Comparison of ENCODE assay signal across 12 cellular contexts in genomic region chr18:58793361-58793760, GRCh38.
DNase-seq lines count a peak whose midpoint lies in the region; ATAC-seq and TF ChIP-seq lines count a peak whose summit lies in the region.
"Had no signal": no experiment of that assay in that cellular context is flagged by ENCODE, and none has a peak within 500 bp of the region (broad histone marks: within the 10 kb centered on the region; RNA-seq: fewer than 3 reads in every experiment).

No MANE protein-coding gene starts in this region.

- H3K27ac ChIP-seq in HEK293 (ENCODE audit: extremely low read depth, low read depth, low read length) (peak overlapping the region; percentile 64), foreskin keratinocyte (no peak overlapping the region), MM.1S (ENCODE audit: low read length) (no peak overlapping the region), esophagus squamous epithelium (no peak overlapping the region)

- H4K20me1 ChIP-seq in MM.1S (ENCODE audit: insufficient read depth, low read length), result no peaks in the 10 kb centered on the region

- intact Hi-C loops in esophagus squamous epithelium (cut with DNase I), result no loop called here

- H3K79me2 ChIP-seq in MM.1S (ENCODE audit: low read length), result no peaks in the 10 kb centered on the region

- no peak overlapping the region for H2AFZ ChIP-seq in MM.1S (ENCODE audit: low read length)

- POLR2A ChIA-PET in HEK293 (lab: Yijun Ruan, JAX), result no interaction called here

- DNase-seq in adipocyte (ENCODE audit: low read depth) (peak; percentile 82), foreskin keratinocyte (peak; percentile 95), stromal cell of bone marrow (ENCODE audit: low read depth) (peak; percentile 65), DMS53 (lab: John Stamatoyannopoulos, UW) (no peak), MM.1S (no peak), esophagus squamous epithelium (lab: John Stamatoyannopoulos, UW) (no peak)
- DNase-seq: activated T-cell treated with anti-CD3 and anti-CD28 coated beads, Interleukin-2, amount 50 U/mL, for 48 hours; dermis blood vessel endothelial cell; DND-41; stimulated activated CD8-positive, alpha-beta memory T cell treated with anti-CD3 and anti-CD28 coated beads, Interleukin-4, amount 100 ng/mL, for 48 hours had no signal

- WGBS in esophagus squamous epithelium, 2 donors, result 10 to 30% methylated on average over 1 of the region's 1 CpG

- no peak for TF ChIP-seq POLR2A in esophagus squamous epithelium (IDR thresholded peaks at IDR 0.05)

- H3K4me1 ChIP-seq in HEK293 (ENCODE audit: control insufficient read depth, insufficient read depth, low read length) (peaks cover 31% of the 10 kb centered on the region), adipocyte (ENCODE audit: control insufficient read depth, insufficient read depth, low read length) (peaks cover 9% of the 10 kb centered on the region), foreskin keratinocyte (peaks cover 6% of the 10 kb centered on the region), MM.1S (ENCODE audit: low read length) (no peaks in the 10 kb centered on the region), esophagus squamous epithelium (peaks cover 5 to 27% (median 9%) of the 10 kb centered on the region in 3 donors)

- H3F3A ChIP-seq in MM.1S (ENCODE audit: insufficient read depth, low read length), result no peaks in the 10 kb centered on the region

- H3K27me3 ChIP-seq in adipocyte (replicated peaks; ENCODE audit: control insufficient read depth, insufficient read depth, low read length), result no peaks in the 10 kb centered on the region
- no peaks in the 10 kb centered on the region for H3K27me3 ChIP-seq in foreskin keratinocyte
- peaks cover 8% of the 10 kb centered on the region; the same call in 1 of the 2 replicates for H3K27me3 ChIP-seq in MM.1S (replicated peaks; ENCODE audit: insufficient read depth, low read length)
- H3K27me3 ChIP-seq in esophagus squamous epithelium, result no peaks in the 10 kb centered on the region

- CTCF ChIA-PET in HEK293 (lab: Yijun Ruan, JAX), result interaction anchor here (1.3 to 1.6 kb wide), 2 partner anchors 25 to 277 kb away, joined by 4 to 5 read pairs; no protein-coding TSS in a partner anchor

- no peak overlapping the region for H3K4me2 ChIP-seq in MM.1S (ENCODE audit: low read depth, low read length)

- TF ChIP-seq CTCF in HEK293 (tag by site-specific recombination; IDR thresholded peaks at IDR 0.05), result no peak
- no peak for TF ChIP-seq CTCF in foreskin keratinocyte (conservative IDR thresholded peaks at IDR 0.05)
- TF ChIP-seq CTCF in MM.1S (IDR thresholded peaks at IDR 0.05; ENCODE audit: low read length), result no peak
- no peak for TF ChIP-seq CTCF in esophagus squamous epithelium (IDR thresholded peaks at IDR 0.05)

- H3K9me3 ChIP-seq in HEK293 (ENCODE audit: control insufficient read depth, insufficient read depth, low read depth, low read length) (no peaks in the 10 kb centered on the region), adipocyte (ENCODE audit: control insufficient read depth, low read length) (no peaks in the 10 kb centered on the region), MM.1S (replicated peaks; ENCODE audit: insufficient read depth, low read length) (no peaks in the 10 kb centered on the region), esophagus squamous epithelium (no peaks in the 10 kb centered on the region)

- no peaks in the 10 kb centered on the region for H3K9me2 ChIP-seq in MM.1S (replicated peaks; ENCODE audit: insufficient read depth, low read length)

- H3K36me3 ChIP-seq in HEK293 (ENCODE audit: control insufficient read depth in 2 of 2, insufficient read depth in 1 of 2, low read length in 2 of 2), result no peaks in the 10 kb centered on the region
- H3K36me3 ChIP-seq in adipocyte (ENCODE audit: control insufficient read depth, insufficient read depth, low read length, severe bottlenecking), result no peaks in the 10 kb centered on the region
- no peaks in the 10 kb centered on the region for H3K36me3 ChIP-seq in MM.1S (replicated peaks; ENCODE audit: insufficient read depth, low read length)
- H3K36me3 ChIP-seq in esophagus squamous epithelium, result no peaks in the 10 kb centered on the region

- ATAC-seq in foreskin keratinocyte (peak; percentile 81), GM19463 (IDR thresholded peaks at IDR 0.05; ENCODE audit: unreplicated experiment) (no peak)

- no peak overlapping the region for H3K9ac ChIP-seq in adipocyte (ENCODE audit: low read length)
- H3K9ac ChIP-seq in MM.1S (ENCODE audit: low read length), result no peak overlapping the region

- H3K4me3 ChIP-seq in HEK293 (ENCODE audit: low read depth, low read length), result no peak overlapping the region
- no peak overlapping the region for H3K4me3 ChIP-seq in adipocyte (ENCODE audit: low read length)
- no peak overlapping the region for H3K4me3 ChIP-seq in MM.1S (ENCODE audit: low read length)
- no peak overlapping the region for H3K4me3 ChIP-seq in esophagus squamous epithelium

TF ChIP-seq in HEK293, 187 proteins besides CTCF, POLR2A, EP300 and RAD21:
- TF ChIP-seq ZNF202 (tag by site-specific recombination; IDR thresholded peaks at IDR 0.05; ENCODE audit: borderline replicate concordance) (no peak), ZNF654 (tag by site-specific recombination; IDR thresholded peaks at IDR 0.05; ENCODE audit: low read depth) (no peak), ZNF76 (tag by site-specific recombination; IDR thresholded peaks at IDR 0.05; ENCODE audit: borderline replicate concordance, low read depth) (no peak), ZNF521 (tag by site-specific recombination; IDR thresholded peaks at IDR 0.05) (no peak), ZNF701 (tag by site-specific recombination; IDR thresholded peaks at IDR 0.05) (no peak), ZNF133 (tag by site-specific recombination; IDR thresholded peaks at IDR 0.05) (no peak), ZNF404 (tag by site-specific recombination; IDR thresholded peaks at IDR 0.05) (no peak), ZNF629 (tag by site-specific recombination; IDR thresholded peaks at IDR 0.05) (no peak), ZNF366 (tag by site-specific recombination; conservative IDR thresholded peaks at IDR 0.05) (no peak), ZNF664 (tag by site-specific recombination; IDR thresholded peaks at IDR 0.05) (no peak), ZNF132 (tag by site-specific recombination; IDR thresholded peaks at IDR 0.05; ENCODE audit: borderline replicate concordance) (no peak), ZNF280C (tag by site-specific recombination; IDR thresholded peaks at IDR 0.05) (no peak), ZBTB20 (tag by site-specific recombination; IDR thresholded peaks at IDR 0.05) (no peak), ZNF23 (tag by site-specific recombination; IDR thresholded peaks at IDR 0.05; ENCODE audit: borderline replicate concordance) (no peak), ZNF548 (tag by site-specific recombination; IDR thresholded peaks at IDR 0.05) (no peak), REPIN1 (tag by site-specific recombination; IDR thresholded peaks at IDR 0.05; ENCODE audit: low read depth) (no peak), ZNF18 (tag by site-specific recombination; IDR thresholded peaks at IDR 0.05) (no peak), ZNF157 (tag by site-specific recombination; IDR thresholded peaks at IDR 0.05) (no peak), ZNF426 (tag by site-specific recombination; IDR thresholded peaks at IDR 0.05) (no peak)
- TF ChIP-seq, protein P1, sequence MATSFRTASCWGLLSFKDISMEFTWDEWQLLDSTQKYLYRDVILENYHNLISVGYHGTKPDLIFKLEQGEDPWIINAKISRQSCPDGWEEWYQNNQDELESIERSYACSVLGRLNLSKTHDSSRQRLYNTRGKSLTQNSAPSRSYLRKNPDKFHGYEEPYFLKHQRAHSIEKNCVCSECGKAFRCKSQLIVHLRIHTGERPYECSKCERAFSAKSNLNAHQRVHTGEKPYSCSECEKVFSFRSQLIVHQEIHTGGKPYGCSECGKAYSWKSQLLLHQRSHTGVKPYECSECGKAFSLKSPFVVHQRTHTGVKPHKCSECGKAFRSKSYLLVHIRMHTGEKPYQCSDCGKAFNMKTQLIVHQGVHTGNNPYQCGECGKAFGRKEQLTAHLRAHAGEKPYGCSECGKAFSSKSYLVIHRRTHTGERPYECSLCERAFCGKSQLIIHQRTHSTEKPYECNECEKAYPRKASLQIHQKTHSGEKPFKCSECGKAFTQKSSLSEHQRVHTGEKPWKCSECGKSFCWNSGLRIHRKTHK (tag by site-specific recombination; IDR thresholded peaks at IDR 0.05), result no peak
TF ChIP-seq in HEK293: peak in this region for 0.

Comparison
In these comparisons a context has a peak if more than half of its experiments do, and no peak if none do; other contexts are left out.
1. DNase-seq: peak in adipocyte (single experiment), foreskin keratinocyte (2 of 2) and stromal cell of bone marrow (single experiment); none in DMS53 (single experiment), MM.1S (single experiment) and esophagus squamous epithelium (single experiment).